ENCODE assay signal across 2 cellular contexts in the genomic region with DNA sequence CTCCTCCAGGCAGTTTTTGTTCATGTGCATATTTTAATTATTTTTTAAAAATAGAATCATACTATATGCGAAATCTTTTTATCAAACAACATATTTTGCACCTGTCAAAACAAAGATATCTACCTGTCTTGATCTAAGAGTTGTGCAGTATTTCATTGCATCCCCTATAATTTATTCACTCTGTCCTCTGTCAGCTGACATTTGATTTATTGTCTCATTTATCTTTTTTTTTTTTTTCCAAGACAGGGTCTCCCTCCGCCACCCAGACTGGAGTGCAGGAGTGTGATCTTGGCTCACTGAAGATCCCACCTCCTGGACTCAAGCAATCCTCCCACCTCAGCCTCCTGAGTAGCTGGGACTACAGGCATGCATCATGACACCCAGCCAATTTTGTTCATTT.
TF ChIP-seq lines count a peak whose summit lies in the region.

No MANE protein-coding gene starts in this region.

TF ChIP-seq in HEK293T, 16 proteins besides CTCF, POLR2A, EP300 and RAD21 (continued from another document):
- TF ChIP-seq ZNF384 (IDR thresholded peaks at IDR 0.05) = peak; percentile 55; the same call in 1 of the 2 replicates
- no peak for TF ChIP-seq ELF4 (IDR thresholded peaks at IDR 0.05)

TF ChIP-seq in K562, 482 proteins besides CTCF, POLR2A, EP300 and RAD21 (continued from another document):
- TF ChIP-seq, protein P1, sequence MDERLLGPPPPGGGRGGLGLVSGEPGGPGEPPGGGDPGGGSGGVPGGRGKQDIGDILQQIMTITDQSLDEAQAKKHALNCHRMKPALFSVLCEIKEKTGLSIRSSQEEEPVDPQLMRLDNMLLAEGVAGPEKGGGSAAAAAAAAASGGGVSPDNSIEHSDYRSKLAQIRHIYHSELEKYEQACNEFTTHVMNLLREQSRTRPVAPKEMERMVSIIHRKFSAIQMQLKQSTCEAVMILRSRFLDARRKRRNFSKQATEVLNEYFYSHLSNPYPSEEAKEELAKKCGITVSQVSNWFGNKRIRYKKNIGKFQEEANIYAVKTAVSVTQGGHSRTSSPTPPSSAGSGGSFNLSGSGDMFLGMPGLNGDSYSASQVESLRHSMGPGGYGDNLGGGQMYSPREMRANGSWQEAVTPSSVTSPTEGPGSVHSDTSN (CRISPR knock-in tag; IDR thresholded peaks at IDR 0.05; ENCODE audit: low read depth) = no peak
- TF ChIP-seq, protein P1 (tag; conservative IDR thresholded peaks at IDR 0.05; ENCODE audit: low read depth) = 0 out of 2 replicates have a peak, but pooled peaks have one; percentile 31
- TF ChIP-seq, protein P2, sequence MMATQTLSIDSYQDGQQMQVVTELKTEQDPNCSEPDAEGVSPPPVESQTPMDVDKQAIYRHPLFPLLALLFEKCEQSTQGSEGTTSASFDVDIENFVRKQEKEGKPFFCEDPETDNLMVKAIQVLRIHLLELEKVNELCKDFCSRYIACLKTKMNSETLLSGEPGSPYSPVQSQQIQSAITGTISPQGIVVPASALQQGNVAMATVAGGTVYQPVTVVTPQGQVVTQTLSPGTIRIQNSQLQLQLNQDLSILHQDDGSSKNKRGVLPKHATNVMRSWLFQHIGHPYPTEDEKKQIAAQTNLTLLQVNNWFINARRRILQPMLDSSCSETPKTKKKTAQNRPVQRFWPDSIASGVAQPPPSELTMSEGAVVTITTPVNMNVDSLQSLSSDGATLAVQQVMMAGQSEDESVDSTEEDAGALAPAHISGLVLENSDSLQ (IDR thresholded peaks at IDR 0.05) = peak; percentile 58
- TF ChIP-seq, protein P3, sequence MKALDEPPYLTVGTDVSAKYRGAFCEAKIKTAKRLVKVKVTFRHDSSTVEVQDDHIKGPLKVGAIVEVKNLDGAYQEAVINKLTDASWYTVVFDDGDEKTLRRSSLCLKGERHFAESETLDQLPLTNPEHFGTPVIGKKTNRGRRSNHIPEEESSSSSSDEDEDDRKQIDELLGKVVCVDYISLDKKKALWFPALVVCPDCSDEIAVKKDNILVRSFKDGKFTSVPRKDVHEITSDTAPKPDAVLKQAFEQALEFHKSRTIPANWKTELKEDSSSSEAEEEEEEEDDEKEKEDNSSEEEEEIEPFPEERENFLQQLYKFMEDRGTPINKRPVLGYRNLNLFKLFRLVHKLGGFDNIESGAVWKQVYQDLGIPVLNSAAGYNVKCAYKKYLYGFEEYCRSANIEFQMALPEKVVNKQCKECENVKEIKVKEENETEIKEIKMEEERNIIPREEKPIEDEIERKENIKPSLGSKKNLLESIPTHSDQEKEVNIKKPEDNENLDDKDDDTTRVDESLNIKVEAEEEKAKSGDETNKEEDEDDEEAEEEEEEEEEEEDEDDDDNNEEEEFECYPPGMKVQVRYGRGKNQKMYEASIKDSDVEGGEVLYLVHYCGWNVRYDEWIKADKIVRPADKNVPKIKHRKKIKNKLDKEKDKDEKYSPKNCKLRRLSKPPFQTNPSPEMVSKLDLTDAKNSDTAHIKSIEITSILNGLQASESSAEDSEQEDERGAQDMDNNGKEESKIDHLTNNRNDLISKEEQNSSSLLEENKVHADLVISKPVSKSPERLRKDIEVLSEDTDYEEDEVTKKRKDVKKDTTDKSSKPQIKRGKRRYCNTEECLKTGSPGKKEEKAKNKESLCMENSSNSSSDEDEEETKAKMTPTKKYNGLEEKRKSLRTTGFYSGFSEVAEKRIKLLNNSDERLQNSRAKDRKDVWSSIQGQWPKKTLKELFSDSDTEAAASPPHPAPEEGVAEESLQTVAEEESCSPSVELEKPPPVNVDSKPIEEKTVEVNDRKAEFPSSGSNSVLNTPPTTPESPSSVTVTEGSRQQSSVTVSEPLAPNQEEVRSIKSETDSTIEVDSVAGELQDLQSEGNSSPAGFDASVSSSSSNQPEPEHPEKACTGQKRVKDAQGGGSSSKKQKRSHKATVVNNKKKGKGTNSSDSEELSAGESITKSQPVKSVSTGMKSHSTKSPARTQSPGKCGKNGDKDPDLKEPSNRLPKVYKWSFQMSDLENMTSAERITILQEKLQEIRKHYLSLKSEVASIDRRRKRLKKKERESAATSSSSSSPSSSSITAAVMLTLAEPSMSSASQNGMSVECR (CRISPR knock-in tag; IDR thresholded peaks at IDR 0.05) = no peak
- peak; percentile 36 for TF ChIP-seq MEIS2 (IDR thresholded peaks at IDR 0.05; ENCODE audit: partially characterized antibody)
- TF ChIP-seq, protein P4, sequence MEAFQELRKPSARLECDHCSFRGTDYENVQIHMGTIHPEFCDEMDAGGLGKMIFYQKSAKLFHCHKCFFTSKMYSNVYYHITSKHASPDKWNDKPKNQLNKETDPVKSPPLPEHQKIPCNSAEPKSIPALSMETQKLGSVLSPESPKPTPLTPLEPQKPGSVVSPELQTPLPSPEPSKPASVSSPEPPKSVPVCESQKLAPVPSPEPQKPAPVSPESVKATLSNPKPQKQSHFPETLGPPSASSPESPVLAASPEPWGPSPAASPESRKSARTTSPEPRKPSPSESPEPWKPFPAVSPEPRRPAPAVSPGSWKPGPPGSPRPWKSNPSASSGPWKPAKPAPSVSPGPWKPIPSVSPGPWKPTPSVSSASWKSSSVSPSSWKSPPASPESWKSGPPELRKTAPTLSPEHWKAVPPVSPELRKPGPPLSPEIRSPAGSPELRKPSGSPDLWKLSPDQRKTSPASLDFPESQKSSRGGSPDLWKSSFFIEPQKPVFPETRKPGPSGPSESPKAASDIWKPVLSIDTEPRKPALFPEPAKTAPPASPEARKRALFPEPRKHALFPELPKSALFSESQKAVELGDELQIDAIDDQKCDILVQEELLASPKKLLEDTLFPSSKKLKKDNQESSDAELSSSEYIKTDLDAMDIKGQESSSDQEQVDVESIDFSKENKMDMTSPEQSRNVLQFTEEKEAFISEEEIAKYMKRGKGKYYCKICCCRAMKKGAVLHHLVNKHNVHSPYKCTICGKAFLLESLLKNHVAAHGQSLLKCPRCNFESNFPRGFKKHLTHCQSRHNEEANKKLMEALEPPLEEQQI (IDR thresholded peaks at IDR 0.05) = no peak
- TF ChIP-seq KLF13 (tag; IDR thresholded peaks at IDR 0.05; ENCODE audit: borderline replicate concordance, low read depth) = no peak
- TF ChIP-seq MBD2 (IDR thresholded peaks at IDR 0.05; ENCODE audit: borderline replicate concordance, low read depth) = no peak
- no peak for TF ChIP-seq ZNF551 (CRISPR knock-in tag; IDR thresholded peaks at IDR 0.05)
